ENCODE assay signal across 15 cellular contexts in genomic region chr2:121640380-121641326, GRCh38. TPM values are rescaled to one million over a fixed set of nuclear protein-coding genes. Genes with fewer than 3 reads are reported as not detected.
DNase-seq lines count a peak whose midpoint lies in the region; ATAC-seq and TF ChIP-seq lines count a peak whose summit lies in the region.
"Had no signal": no experiment of that assay in that cellular context is flagged by ENCODE, and none has a peak within 500 bp of the region (broad histone marks: within the 10 kb centered on the region; RNA-seq: fewer than 3 reads in every experiment).

No MANE protein-coding gene starts in this region.

- peaks cover 38% of the 10 kb centered on the region for H3K36me3 Mint-ChIP-seq in activated naive CD8-positive, alpha-beta T cell treated with anti-CD3 and anti-CD28 coated beads for 36 hours
- peaks cover 4 to 34% (median 27%) of the 10 kb centered on the region in 5 donors for H3K36me3 Mint-ChIP-seq in naive thymus-derived CD4-positive, alpha-beta T cell

- DNase-seq in H7 (peak; percentile 22), foreskin fibroblast (no peak)
- no peak for DNase-seq in activated naive CD8-positive, alpha-beta T cell treated with anti-CD3 and anti-CD28 coated beads for 36 hours
- no peak for DNase-seq in naive thymus-derived CD4-positive, alpha-beta T cell
- DNase-seq: activated effector memory CD4-positive, alpha-beta T cell treated with Interleukin-2 at 50 U/mL for 16 hours; caudate nucleus; mucosa of descending colon; NCI-H1105; NCI-H510A treated with DMSO at 0.1 percent for 48 hours had no signal

- peaks cover 30 to 58% (median 51%) of the 10 kb centered on the region in 11 experiments for H3K36me3 ChIP-seq in BLaER1 treated with 17β-estradiol and CSF1 and Interleukin-3, amounts not matched to agents 10 nM and 100 nM
- no peaks in the 10 kb centered on the region for H3K36me3 ChIP-seq in H7 (replicated peaks; ENCODE audit: control insufficient read depth, insufficient read depth, low read length)
- peaks cover 0 to 5% (median 0%) of the 10 kb centered on the region in 3 experiments for H3K36me3 ChIP-seq in naive thymus-derived CD4-positive, alpha-beta T cell (ENCODE audit: control insufficient read depth in 2 of 3, insufficient read depth in 3 of 3, low read length in 3 of 3)
- H3K36me3 ChIP-seq: suprapubic skin had no signal

- no peaks in the 10 kb centered on the region for H3K27me3 ChIP-seq in BLaER1 treated with 17β-estradiol and CSF1 and Interleukin-3, amounts not matched to agents 10 nM and 100 nM
- H3K27me3 ChIP-seq in H7 (ENCODE audit: control insufficient read depth, insufficient read depth, low read length): no peaks in the 10 kb centered on the region
- no peaks in the 10 kb centered on the region for H3K27me3 ChIP-seq in naive thymus-derived CD4-positive, alpha-beta T cell (ENCODE audit: control insufficient read depth in 2 of 2, insufficient read depth in 2 of 2, low read length in 2 of 2)
- H3K27me3 ChIP-seq: esophagus muscularis mucosa, suprapubic skin had no signal

- peak overlapping the region in 4 of 11 experiments; percentile 7 to 45 (median 30); a peak in 4 of 22 replicates for H3K9ac ChIP-seq in BLaER1 treated with 17β-estradiol and CSF1 and Interleukin-3, amounts not matched to agents 10 nM and 100 nM

- CTCF ChIA-PET in naive thymus-derived CD4-positive, alpha-beta T cell (lab: Charles Lee): no interaction called here

- H3K9me3 ChIP-seq in BLaER1 treated with 17β-estradiol and CSF1 and Interleukin-3, amounts not matched to agents 10 nM and 100 nM (replicated peaks in 1 of 11): peaks cover 29 to 41% (median 37%) of the 10 kb centered on the region in 11 experiments
- no peaks in the 10 kb centered on the region for H3K9me3 ChIP-seq in naive thymus-derived CD4-positive, alpha-beta T cell (ENCODE audit: control insufficient read depth in 2 of 3, low read length in 3 of 3)
- H3K9me3 ChIP-seq: esophagus muscularis mucosa, mucosa of descending colon, suprapubic skin had no signal

- peaks cover 25 to 53% (median 47%) of the 10 kb centered on the region in 10 experiments for H3K4me1 ChIP-seq in BLaER1 treated with 17β-estradiol and CSF1 and Interleukin-3, amounts not matched to agents 10 nM and 100 nM
- no peaks in the 10 kb centered on the region for H3K4me1 ChIP-seq in naive thymus-derived CD4-positive, alpha-beta T cell (ENCODE audit: control insufficient read depth in 2 of 2, insufficient read depth in 2 of 2, low read length in 2 of 2)

- ATAC-seq in naive thymus-derived CD4-positive, alpha-beta T cell: no peak
- ATAC-seq in HG02588 (IDR thresholded peaks at IDR 0.05; ENCODE audit: unreplicated experiment) (no peak), GM18511 (IDR thresholded peaks at IDR 0.05; ENCODE audit: unreplicated experiment) (no peak)
- ATAC-seq: mucosa of descending colon, sciatic nerve had no signal

- POLR2A ChIA-PET in naive thymus-derived CD4-positive, alpha-beta T cell (lab: Charles Lee): interaction anchor here (1.9 kb wide), 1 partner anchor 109 kb away, joined by 6 read pairs; the partner anchor contains the start of gene RNU4ATAC

- peak overlapping the region; percentile 78 for H3K27ac Mint-ChIP-seq in activated naive CD8-positive, alpha-beta T cell treated with anti-CD3 and anti-CD28 coated beads for 36 hours
- peak overlapping the region in 6 of 9 donors; percentile 17 to 73 (median 44) for H3K27ac Mint-ChIP-seq in naive thymus-derived CD4-positive, alpha-beta T cell

- peaks cover 31% of the 10 kb centered on the region for H3K4me1 Mint-ChIP-seq in activated naive CD8-positive, alpha-beta T cell treated with anti-CD3 and anti-CD28 coated beads for 36 hours
- peaks cover 31 to 63% (median 51%) of the 10 kb centered on the region in 7 donors for H3K4me1 Mint-ChIP-seq in naive thymus-derived CD4-positive, alpha-beta T cell

- peak overlapping the region in 8 of 11 experiments; percentile 4 to 55 (median 26); a peak in 12 of 22 replicates for H3K4me2 ChIP-seq in BLaER1 treated with 17β-estradiol and CSF1 and Interleukin-3, amounts not matched to agents 10 nM and 100 nM

- no peak overlapping the region for H3K4me3 Mint-ChIP-seq in activated naive CD8-positive, alpha-beta T cell treated with anti-CD3 and anti-CD28 coated beads for 36 hours
- H3K4me3 Mint-ChIP-seq in naive thymus-derived CD4-positive, alpha-beta T cell: no peak overlapping the region

- no peak overlapping the region for H3K4me3 ChIP-seq in BLaER1 treated with 17β-estradiol and CSF1 and Interleukin-3, amounts not matched to agents 10 nM and 100 nM
- no peak overlapping the region for H3K4me3 ChIP-seq in H7 (ENCODE audit: insufficient read depth, low read depth, low read length)
- no peak overlapping the region for H3K4me3 ChIP-seq in naive thymus-derived CD4-positive, alpha-beta T cell (ENCODE audit: low read length)
- H3K4me3 ChIP-seq in foreskin fibroblast (ENCODE audit: low read depth in 1 of 2, low read length in 2 of 2): no peak overlapping the region
- H3K4me3 ChIP-seq: esophagus muscularis mucosa, mucosa of descending colon, suprapubic skin had no signal

- no peaks in the 10 kb centered on the region for H3K27me3 Mint-ChIP-seq in activated naive CD8-positive, alpha-beta T cell treated with anti-CD3 and anti-CD28 coated beads for 36 hours
- H3K27me3 Mint-ChIP-seq in naive thymus-derived CD4-positive, alpha-beta T cell: no peaks in the 10 kb centered on the region

- H4K20me1 ChIP-seq in BLaER1 treated with 17β-estradiol and CSF1 and Interleukin-3, amounts not matched to agents 10 nM and 100 nM: peaks cover 14 to 76% (median 68%) of the 10 kb centered on the region in 11 experiments; a peak in 18 of 22 replicates

- H3K9me3 Mint-ChIP-seq in activated naive CD8-positive, alpha-beta T cell treated with anti-CD3 and anti-CD28 coated beads for 36 hours: peaks cover 8% of the 10 kb centered on the region
- H3K9me3 Mint-ChIP-seq in naive thymus-derived CD4-positive, alpha-beta T cell: peaks cover 0 to 15% (median 6%) of the 10 kb centered on the region in 11 donors

- TF ChIP-seq CTCF in foreskin fibroblast (IDR thresholded peaks at IDR 0.05; ENCODE audit: low read depth, low read length): no peak

- intact Hi-C loops in naive thymus-derived CD4-positive, alpha-beta T cell (cut with micrococcal nuclease): loop anchor here in 1 of 2 donors (10.0 kb wide), 1 partner anchor 1466 kb away; no protein-coding TSS in a partner anchor

- peak overlapping the region in 8 of 11 experiments; percentile 6 to 68 (median 30); a peak in 10 of 22 replicates for H3K27ac ChIP-seq in BLaER1 treated with 17β-estradiol and CSF1 and Interleukin-3, amounts not matched to agents 10 nM and 100 nM
- peak overlapping the region; percentile 29 for H3K27ac ChIP-seq in naive thymus-derived CD4-positive, alpha-beta T cell (ENCODE audit: low read depth, low read length)
- H3K27ac ChIP-seq: suprapubic skin had no signal

RNA-seq across cellular contexts. Expression of gene CLASP1, which starts 8.6 kb away (rescaled TPM):
- 22.9 and 33.1 TPM in 2 replicates for total RNA-seq in H7 (2014; rRNA removed; shearing (Covaris generic))
- total RNA-seq in activated naive CD8-positive, alpha-beta T cell treated with anti-CD3 and anti-CD28 coated beads for 36 hours: 10 to 100 TPM; 44.7 to 45.5 TPM
- 10 to 100 TPM; 58.8 to 76.3 (median 62.7) TPM for total RNA-seq in naive thymus-derived CD4-positive, alpha-beta T cell
- 10 to 100 TPM; 13.8 to 16.1 TPM for polyA plus RNA-seq in naive thymus-derived CD4-positive, alpha-beta T cell
